8 cellular contexts compared by ENCODE assay signal in genomic region chr3:52685285-52685704, GRCh38. TPM values are rescaled to one million over a fixed set of nuclear protein-coding genes. Genes with fewer than 3 reads are reported as not detected.
DNase-seq lines count a peak whose midpoint lies in the region; ATAC-seq and TF ChIP-seq lines count a peak whose summit lies in the region.

No MANE protein-coding gene starts in this region.

- H3F3A ChIP-seq in DOHH2 (ENCODE audit: control insufficient read depth, insufficient read depth) (peaks cover 33% of the 10 kb centered on the region), neural progenitor cell (ENCODE audit: low read depth) (peaks cover 34% of the 10 kb centered on the region)

- peak overlapping the region; percentile 89 for H3K4me2 ChIP-seq in DOHH2 (ENCODE audit: low read length)
- peak overlapping the region; percentile 97 for H3K4me2 ChIP-seq in neural progenitor cell

- ATAC-seq in GM21786 (IDR thresholded peaks at IDR 0.05; ENCODE audit: unreplicated experiment), result peak; percentile 76

- H3K27me3 ChIP-seq in DOHH2 (ENCODE audit: control insufficient read depth, low read length) (no peaks in the 10 kb centered on the region), neural progenitor cell (no peaks in the 10 kb centered on the region), subcutaneous abdominal adipose tissue (ENCODE audit: control insufficient read depth in 5 of 5, insufficient read depth in 4 of 5, low read length in 5 of 5) (no peaks in the 10 kb centered on the region)

- peak overlapping the region; percentile 30 for H2AFZ ChIP-seq in neural progenitor cell (replicated peaks)

- H3K4me1 Mint-ChIP-seq in neural progenitor cell, result peaks cover 31% of the 10 kb centered on the region

- peak; percentile 81 for DNase-seq in RPMI7951 (ENCODE audit: low read depth)
- peak; percentile 72 for DNase-seq in activated gamma-delta T cell (lab: John Stamatoyannopoulos, UW)
- DNase-seq in foreskin fibroblast, result peak; percentile 57 to 85
- peak; percentile 92 for DNase-seq in neural progenitor cell (ENCODE audit: low spot score)

- H3K4me3 Mint-ChIP-seq in neural progenitor cell, result peak overlapping the region; percentile 92

- no peaks in the 10 kb centered on the region for H3K9me2 ChIP-seq in DOHH2 (replicated peaks; ENCODE audit: control insufficient read depth, low read length)

- H3K79me2 ChIP-seq in DOHH2 (ENCODE audit: control insufficient read depth, low read length) (peaks cover 96% of the 10 kb centered on the region), neural progenitor cell (ENCODE audit: low read depth) (peaks cover 95% of the 10 kb centered on the region)

- H3K36me3 ChIP-seq in DOHH2 (ENCODE audit: control insufficient read depth, low read length) (peaks cover 82% of the 10 kb centered on the region), KOPT-K1 (ENCODE audit: insufficient read depth, low read length) (peaks cover 71% of the 10 kb centered on the region), neural progenitor cell (peaks cover 24% of the 10 kb centered on the region), subcutaneous abdominal adipose tissue (ENCODE audit: control insufficient read depth in 5 of 5, insufficient read depth in 5 of 5, low read length in 5 of 5) (peaks cover 24 to 32% (median 29%) of the 10 kb centered on the region in 5 donors)

- H3K9ac ChIP-seq in neural progenitor cell (peak overlapping the region; percentile 46), subcutaneous abdominal adipose tissue (ENCODE audit: low read length in 5 of 5) (peak overlapping the region; percentile 87 to 100 (median 90))

- peaks cover 2% of the 10 kb centered on the region for H3K27me3 Mint-ChIP-seq in neural progenitor cell (ENCODE audit: insufficient read depth, low read depth)

- H3K36me3 Mint-ChIP-seq in neural progenitor cell, result peaks cover 17% of the 10 kb centered on the region

- TF ChIP-seq CTCF in DOHH2 (IDR thresholded peaks at IDR 0.05; ENCODE audit: low read depth, low read length, poor library complexity, severe bottlenecking) (no peak), foreskin fibroblast (IDR thresholded peaks at IDR 0.05; ENCODE audit: low read depth, low read length) (no peak), neural progenitor cell (IDR thresholded peaks at IDR 0.05) (no peak)

- H3K9me3 ChIP-seq in DOHH2 (ENCODE audit: control insufficient read depth, insufficient read depth, low read length) (no peaks in the 10 kb centered on the region), KOPT-K1 (ENCODE audit: insufficient read depth, low read length, poor library complexity, severe bottlenecking) (no peaks in the 10 kb centered on the region), neural progenitor cell (ENCODE audit: low read depth) (no peaks in the 10 kb centered on the region), subcutaneous abdominal adipose tissue (ENCODE audit: control insufficient read depth in 5 of 5, low read length in 5 of 5) (no peaks in the 10 kb centered on the region)

- H3K27ac ChIP-seq in DOHH2 (ENCODE audit: low read depth, low read length) (peak overlapping the region; percentile 80), KOPT-K1 (ENCODE audit: low read depth, low read length, poor library complexity, severe bottlenecking) (peak overlapping the region; percentile 82), neural progenitor cell (peak overlapping the region; percentile 96), subcutaneous abdominal adipose tissue (ENCODE audit: low read depth, low read length) (peak overlapping the region; percentile 98)

- peak overlapping the region; percentile 74 for H3K27ac Mint-ChIP-seq in neural progenitor cell

- H3K4me3 ChIP-seq in DOHH2 (ENCODE audit: low read length), result peak overlapping the region; percentile 98
- peak overlapping the region; percentile 75 to 83 for H3K4me3 ChIP-seq in foreskin fibroblast (ENCODE audit: low read depth in 1 of 2, low read length in 2 of 2)
- peak overlapping the region; percentile 90 for H3K4me3 ChIP-seq in neural progenitor cell
- peak overlapping the region; percentile 84 to 97 (median 89) for H3K4me3 ChIP-seq in subcutaneous abdominal adipose tissue (ENCODE audit: low read depth in 1 of 5, low read length in 5 of 5)

- H3K9me3 Mint-ChIP-seq in neural progenitor cell, result no peaks in the 10 kb centered on the region

- H4K20me1 ChIP-seq in DOHH2 (ENCODE audit: control insufficient read depth, insufficient read depth, low read depth, low read length) (peaks cover 29% of the 10 kb centered on the region), neural progenitor cell (ENCODE audit: low read depth) (peaks cover 17% of the 10 kb centered on the region)

- H3K4me1 ChIP-seq in DOHH2 (ENCODE audit: control insufficient read depth, low read length) (peaks cover 47% of the 10 kb centered on the region), neural progenitor cell (peaks cover 21% of the 10 kb centered on the region), subcutaneous abdominal adipose tissue (ENCODE audit: control insufficient read depth in 5 of 5, insufficient read depth in 5 of 5, low read length in 5 of 5) (peaks cover 5 to 60% (median 58%) of the 10 kb centered on the region in 5 donors)

RNA-seq across cellular contexts. Expression of gene PBRM1, which starts 0.4 kb away (rescaled TPM):
- total RNA-seq in RPMI7951 (2014; rRNA removed; shearing (Covaris generic)), result 38.9 and 51.4 TPM in 2 replicates
- total RNA-seq in neural progenitor cell (ENCODE audit: low replicate concordance), result 88.6 and 116 TPM in 2 replicates

RNA-seq across cellular contexts. Expression of gene GNL3, which starts 0.5 kb away (rescaled TPM):
- 129 and 147 TPM in 2 replicates for total RNA-seq in RPMI7951 (2014; rRNA removed; shearing (Covaris generic))
- 113 and 169 TPM in 2 replicates for total RNA-seq in neural progenitor cell (ENCODE audit: low replicate concordance)

RNA-seq across cellular contexts. Expression of gene GLT8D1, which starts 20.3 kb away (rescaled TPM):
- 107 and 130 TPM in 2 replicates for total RNA-seq in RPMI7951 (2014; rRNA removed; shearing (Covaris generic))
- 76.3 and 88.0 TPM in 2 replicates for total RNA-seq in neural progenitor cell (ENCODE audit: low replicate concordance)

RNA-seq across cellular contexts. Expression of gene SPCS1, which starts 20.6 kb away (rescaled TPM):
- total RNA-seq in RPMI7951 (2014; rRNA removed; shearing (Covaris generic)), result 209 and 214 TPM in 2 replicates
- total RNA-seq in neural progenitor cell (ENCODE audit: low replicate concordance), result 142 and 162 TPM in 2 replicates

Comparison
In these comparisons a context has a peak if more than half of its experiments do, and no peak if none do; other contexts are left out.
1. Peak in every context shown above with its lines: DNase-seq, ATAC-seq, H3K4me3 ChIP-seq and H3K27ac ChIP-seq.